ENCODE assay signal across 9 cellular contexts in genomic region chr5:170273968-170274710, GRCh38. TPM values are rescaled to one million over a fixed set of nuclear protein-coding genes. Genes with fewer than 3 reads are reported as not detected.
DNase-seq lines count a peak whose midpoint lies in the region; ATAC-seq, FAIRE-seq and TF ChIP-seq lines count a peak whose summit lies in the region.
"Had no signal": no experiment of that assay in that cellular context is flagged by ENCODE, and none has a peak within 500 bp of the region (broad histone marks: within the 10 kb centered on the region; RNA-seq: fewer than 3 reads in every experiment).

No MANE protein-coding gene starts in this region.

- no peaks in the 10 kb centered on the region for H3K36me3 ChIP-seq in testis (ENCODE audit: low read depth, missing control alignments)

- DNase-seq in ELR (ENCODE audit: low read depth) (peak; percentile 36), NCI-H1105 treated with DMSO at 0.1 percent for 48 hours (lab: John Stamatoyannopoulos, UW) (peak; percentile 83), glomerular visceral epithelial cell (ENCODE audit: extremely low spot score) (peak; percentile 18), testis (peak; percentile 63), GM19239 (ENCODE audit: insufficient read length, low spot score) (no peak)
- DNase-seq in activated CD4-positive, alpha-beta memory T cell treated with anti-CD3 and anti-CD28 coated beads for 36 hours, result peak; percentile 78

- H3K27ac ChIP-seq in testis, result no peak overlapping the region

- peak overlapping the region; percentile 92 for H3K27ac Mint-ChIP-seq in activated CD4-positive, alpha-beta memory T cell treated with anti-CD3 and anti-CD28 coated beads for 36 hours

- CTCF ChIA-PET in activated CD4-positive, alpha-beta memory T cell treated with anti-CD3 and anti-CD28 coated beads for 36 hours (lab: Charles Lee), result interaction anchor here (0.6 to 14.1 kb wide), 19 partner anchors 7 to 147 kb away, joined by 3 to 290 read pairs (median 5); partner anchors contain the start of gene LCP2

- TF ChIP-seq CTCF in testis (IDR thresholded peaks at IDR 0.05), result no peak

- no peak for FAIRE-seq in GM19239 (lab: Jason Lieb, UNC)
- FAIRE-seq: endometrium had no signal

- no peaks in the 10 kb centered on the region for H3K27me3 Mint-ChIP-seq in activated CD4-positive, alpha-beta memory T cell treated with anti-CD3 and anti-CD28 coated beads for 36 hours

- no peaks in the 10 kb centered on the region for H3K27me3 ChIP-seq in testis

- no peaks in the 10 kb centered on the region for H3K9me3 Mint-ChIP-seq in activated CD4-positive, alpha-beta memory T cell treated with anti-CD3 and anti-CD28 coated beads for 36 hours

- H3K4me3 Mint-ChIP-seq in activated CD4-positive, alpha-beta memory T cell treated with anti-CD3 and anti-CD28 coated beads for 36 hours, result peak overlapping the region; percentile 38

- peaks cover 77% of the 10 kb centered on the region for H3K36me3 Mint-ChIP-seq in activated CD4-positive, alpha-beta memory T cell treated with anti-CD3 and anti-CD28 coated beads for 36 hours

- 74 to 75% methylated on average over 8 of the region's 8 CpGs for WGBS in testis, 2 donors

- H3K4me1 Mint-ChIP-seq in activated CD4-positive, alpha-beta memory T cell treated with anti-CD3 and anti-CD28 coated beads for 36 hours (ENCODE audit: low read depth), result peaks cover 88% of the 10 kb centered on the region

- no peak for TF ChIP-seq POLR2A in testis (IDR thresholded peaks at IDR 0.05)

- peaks cover 17% of the 10 kb centered on the region for H3K4me1 ChIP-seq in testis

- H3K4me3 ChIP-seq in testis, result no peak overlapping the region

- intact Hi-C loops in activated CD4-positive, alpha-beta memory T cell treated with anti-CD3 and anti-CD28 coated beads for 36 hours (cut with micrococcal nuclease), result loop anchor here (1.0 kb wide), 2 partner anchors 48 to 65 kb away; no protein-coding TSS in a partner anchor
- intact Hi-C loops in testis (cut with DNase I; ENCODE audit: low total_unique reads), result no loop called here

- no peak for ATAC-seq in HG03196 (IDR thresholded peaks at IDR 0.05; ENCODE audit: unreplicated experiment)
- ATAC-seq in GM19467 (IDR thresholded peaks at IDR 0.05; ENCODE audit: unreplicated experiment), result no peak

- POLR2A ChIA-PET in activated CD4-positive, alpha-beta memory T cell treated with anti-CD3 and anti-CD28 coated beads for 36 hours (lab: Charles Lee), result interaction anchor here (0.8 to 6.6 kb wide), 11 partner anchors 9 to 65 kb away, joined by 3 to 45 read pairs (median 6); partner anchors contain the start of gene LCP2

- H3K9me3 ChIP-seq in testis, result no peaks in the 10 kb centered on the region

RNA-seq across cellular contexts. Expression of gene LCP2, which starts 23.4 kb away (rescaled TPM):
- 100 to 1,000 TPM; 212 to 213 TPM for total RNA-seq in activated CD4-positive, alpha-beta memory T cell treated with anti-CD3 and anti-CD28 coated beads for 36 hours
- total RNA-seq in testis, result 10 to 100 TPM in 1 of 2 donors, 1 to 10 TPM in 1; 8.6 to 11.5 TPM
- 14.2 TPM for polyA plus RNA-seq in testis (ENCODE audit: insufficient read depth, low read depth, low replicate concordance)

RNA-seq across cellular contexts. Expression of gene C5orf58, which starts 41.4 kb away (rescaled TPM):
- not detected for total RNA-seq in activated CD4-positive, alpha-beta memory T cell treated with anti-CD3 and anti-CD28 coated beads for 36 hours
- total RNA-seq in testis, result 10 to 100 TPM; 40.9 to 72.7 TPM
- 266 TPM for polyA plus RNA-seq in testis (ENCODE audit: insufficient read depth, low read depth, low replicate concordance)

Comparison
In these comparisons a context has a peak if more than half of its experiments do, and no peak if none do; other contexts are left out.
1. RNA of gene LCP2, which starts 23.4 kb away (total RNA-seq): 212 to 213 TPM in activated CD4-positive, alpha-beta memory T cell treated with anti-CD3 and anti-CD28 coated beads for 36 hours; 8.6 to 11.5 TPM in testis; every median in the first group is over 10 times any median in the second.
2. RNA of gene C5orf58, which starts 41.4 kb away (total RNA-seq): 40.9 to 72.7 TPM in testis; not detected in activated CD4-positive, alpha-beta memory T cell treated with anti-CD3 and anti-CD28 coated beads for 36 hours; every median in the first group is over 10 times any median in the second.